In the genomic region with DNA sequence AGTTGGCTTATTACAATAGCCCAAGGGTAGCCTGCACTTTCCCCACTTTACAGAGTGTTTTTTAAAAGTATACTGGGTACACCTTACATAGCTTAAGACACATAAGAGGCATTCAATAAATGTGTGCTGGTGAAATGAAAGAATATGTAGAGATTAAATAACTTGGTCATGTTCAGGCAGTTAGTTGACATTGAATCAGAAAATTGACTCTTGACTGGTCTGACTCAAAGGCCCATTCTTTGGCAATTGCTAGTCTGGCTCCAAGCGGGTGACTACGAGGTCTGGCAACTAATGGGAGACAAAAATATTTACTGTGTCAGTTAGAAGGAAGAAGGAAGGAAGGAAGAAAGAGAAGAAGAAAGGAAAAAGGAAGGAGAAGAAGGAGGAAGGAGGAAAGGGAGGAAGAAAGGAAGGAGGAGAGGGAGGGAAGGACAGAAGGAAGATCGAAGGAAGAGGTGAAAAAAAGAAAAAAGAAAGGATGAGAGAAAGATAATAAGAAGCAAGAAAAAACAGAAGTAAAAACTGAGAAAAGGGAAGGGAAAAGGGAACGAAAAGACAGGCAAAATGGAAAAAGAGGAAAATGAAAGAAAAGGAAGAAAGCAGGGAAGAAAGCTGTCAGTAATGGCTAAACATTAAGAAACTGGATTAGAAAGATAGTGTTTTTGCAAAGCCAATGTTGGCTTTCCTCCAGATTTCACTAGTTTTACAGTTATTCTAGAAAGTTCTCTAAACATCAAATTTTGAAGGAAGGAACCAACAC, we compare ENCODE assay signal across 9 cellular contexts.
A peak's percentile ranks its signal among the peaks of the same experiment; 100 is the strongest.
DNase-seq lines count a peak whose midpoint lies in the region; ATAC-seq and TF ChIP-seq lines count a peak whose summit lies in the region.
"Had no signal": no experiment of that assay in that cellular context is flagged by ENCODE, and none has a peak within 500 bp of the region (broad histone marks: within the 10 kb centered on the region; RNA-seq: fewer than 3 reads in every experiment).

No MANE protein-coding gene starts in this region.

- peak overlapping the region; percentile 7; the same call in 1 of the 2 replicates for H3K4me2 ChIP-seq in BLaER1

- no peaks in the 10 kb centered on the region; the same call in 1 of the 2 replicates for H3K27me3 Mint-ChIP-seq in HFFc6 (ENCODE audit: insufficient read depth)
- H3K27me3 Mint-ChIP-seq in memory B cell = no peaks in the 10 kb centered on the region

- H3K4me3 ChIP-seq in BLaER1 (no peak overlapping the region), lower lobe of right lung (no peak overlapping the region)

- H3K4me1 Mint-ChIP-seq in HFFc6 (ENCODE audit: low read depth) (peaks cover 49% of the 10 kb centered on the region), memory B cell (peaks cover 9% of the 10 kb centered on the region)

- H3K27ac ChIP-seq in BLaER1 (no peak overlapping the region), lower lobe of right lung (no peak overlapping the region)

- no peak overlapping the region for H3K9ac ChIP-seq in BLaER1

- H3K36me3 ChIP-seq in BLaER1 = no peaks in the 10 kb centered on the region
- no peaks in the 10 kb centered on the region for H3K36me3 ChIP-seq in lower lobe of right lung

- H3K9me3 ChIP-seq in BLaER1 (no peaks in the 10 kb centered on the region), lower lobe of right lung (no peaks in the 10 kb centered on the region)

- H3K36me3 Mint-ChIP-seq in HFFc6 (ENCODE audit: low read depth) (no peaks in the 10 kb centered on the region), memory B cell (no peaks in the 10 kb centered on the region)

- peak overlapping the region; percentile 31 for H3K4me3 Mint-ChIP-seq in HFFc6
- peak overlapping the region; percentile 70 for H3K4me3 Mint-ChIP-seq in memory B cell

- TF ChIP-seq CTCF in HFFc6 (IDR thresholded peaks at IDR 0.05) (no peak), lower lobe of right lung (IDR thresholded peaks at IDR 0.05) (no peak)

- no peak for ATAC-seq in memory B cell (ENCODE audit: low read depth)
- ATAC-seq in lower lobe of right lung = no peak

- intact Hi-C loops in lower lobe of right lung (cut with DNase I) = no loop called here

- H3K27ac Mint-ChIP-seq in HFFc6 (peak overlapping the region; percentile 78), memory B cell (peak overlapping the region; percentile 61)

- H3K27me3 ChIP-seq in BLaER1 (no peaks in the 10 kb centered on the region), lower lobe of right lung (ENCODE audit: low read depth) (no peaks in the 10 kb centered on the region)

- H3K4me1 ChIP-seq in BLaER1 (peaks cover 8% of the 10 kb centered on the region; the same call in 1 of the 2 replicates), lower lobe of right lung (peaks cover 7% of the 10 kb centered on the region)

- DNase-seq in HFFc6 = peak; percentile 74
- DNase-seq in amniotic stem cell (lab: John Stamatoyannopoulos, UW) = peak; percentile 59
- DNase-seq in memory B cell (ENCODE audit: low spot score in 2 of 2) = no peak
- no peak for DNase-seq in NOMO-1 (lab: John Stamatoyannopoulos, UW; ENCODE audit: unreplicated experiment in 2 of 2)
- no peak for DNase-seq in lower lobe of right lung
- no peak for DNase-seq in NCI-H345 (lab: John Stamatoyannopoulos, UW)
- no peak for DNase-seq in glomerular visceral epithelial cell (ENCODE audit: extremely low spot score)
- DNase-seq: activated T-cell treated with anti-CD3 and anti-CD28 coated beads for 4 hours had no signal

- H4K20me1 ChIP-seq in BLaER1 = no peaks in the 10 kb centered on the region

- H3K9me3 Mint-ChIP-seq in HFFc6 = no peaks in the 10 kb centered on the region
- no peaks in the 10 kb centered on the region for H3K9me3 Mint-ChIP-seq in memory B cell

Comparison
In these comparisons a context has a peak if more than half of its experiments do, and no peak if none do; other contexts are left out.
1. DNase-seq: peak in HFFc6 (single experiment) and amniotic stem cell (single experiment); none in memory B cell (0 of 2), NOMO-1 (0 of 2), lower lobe of right lung (single experiment), NCI-H345 (single experiment) and glomerular visceral epithelial cell (single experiment).